ENCODE assay signal across 1 cellular context in genomic region chr17:42406602-42407288, GRCh38.
TF ChIP-seq lines count a peak whose summit lies in the region.

No MANE protein-coding gene starts in this region.

TF ChIP-seq in HCT116, 20 proteins besides CTCF, POLR2A, EP300 and RAD21:
- TF ChIP-seq ELF1 (IDR thresholded peaks at IDR 0.05; ENCODE audit: borderline replicate concordance, low read depth) (no peak), POLR2AphosphoS5 (IDR thresholded peaks at IDR 0.05; ENCODE audit: low read depth, low read length) (no peak), EZH2 (IDR thresholded peaks at IDR 0.05) (no peak), SRF (IDR thresholded peaks at IDR 0.05; ENCODE audit: low read depth) (no peak), CEBPB (IDR thresholded peaks at IDR 0.05; ENCODE audit: low read depth) (no peak), SP1 (IDR thresholded peaks at IDR 0.05; ENCODE audit: low read depth) (no peak), REST (IDR thresholded peaks at IDR 0.05; ENCODE audit: low read depth) (no peak), CBX3 (IDR thresholded peaks at IDR 0.05; ENCODE audit: low read depth) (no peak), ATF3 (IDR thresholded peaks at IDR 0.05) (no peak), ZFX (IDR thresholded peaks at IDR 0.05) (no peak)
- TF ChIP-seq, protein P1, sequence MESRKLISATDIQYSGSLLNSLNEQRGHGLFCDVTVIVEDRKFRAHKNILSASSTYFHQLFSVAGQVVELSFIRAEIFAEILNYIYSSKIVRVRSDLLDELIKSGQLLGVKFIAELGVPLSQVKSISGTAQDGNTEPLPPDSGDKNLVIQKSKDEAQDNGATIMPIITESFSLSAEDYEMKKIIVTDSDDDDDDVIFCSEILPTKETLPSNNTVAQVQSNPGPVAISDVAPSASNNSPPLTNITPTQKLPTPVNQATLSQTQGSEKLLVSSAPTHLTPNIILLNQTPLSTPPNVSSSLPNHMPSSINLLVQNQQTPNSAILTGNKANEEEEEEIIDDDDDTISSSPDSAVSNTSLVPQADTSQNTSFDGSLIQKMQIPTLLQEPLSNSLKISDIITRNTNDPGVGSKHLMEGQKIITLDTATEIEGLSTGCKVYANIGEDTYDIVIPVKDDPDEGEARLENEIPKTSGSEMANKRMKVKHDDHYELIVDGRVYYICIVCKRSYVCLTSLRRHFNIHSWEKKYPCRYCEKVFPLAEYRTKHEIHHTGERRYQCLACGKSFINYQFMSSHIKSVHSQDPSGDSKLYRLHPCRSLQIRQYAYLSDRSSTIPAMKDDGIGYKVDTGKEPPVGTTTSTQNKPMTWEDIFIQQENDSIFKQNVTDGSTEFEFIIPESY (IDR thresholded peaks at IDR 0.05; ENCODE audit: extremely low read depth, insufficient replicate concordance, low read length), result no peak
